27 cellular contexts compared by ENCODE assay signal in genomic region chr11:1847941-1848639, GRCh38. TPM values are rescaled to one million over a fixed set of nuclear protein-coding genes. Genes with fewer than 3 reads are reported as not detected.
DNase-seq lines count a peak whose midpoint lies in the region; ATAC-seq lines count a peak whose summit lies in the region.
"Had no signal": no experiment of that assay in that cellular context is flagged by ENCODE, and none has a peak within 500 bp of the region (broad histone marks: within the 10 kb centered on the region; RNA-seq: fewer than 3 reads in every experiment).

No MANE protein-coding gene starts in this region.

- no peaks in the 10 kb centered on the region for H3K9me3 Mint-ChIP-seq in activated T-cell treated with anti-CD3 and anti-CD28 coated beads, Interleukin-2, amount 50 U/mL, for 72 hours
- no peaks in the 10 kb centered on the region for H3K9me3 Mint-ChIP-seq in activated T-cell treated with anti-CD3 and anti-CD28 coated beads, Interleukin-2, amount 50 U/mL, for 4 hours
- no peaks in the 10 kb centered on the region for H3K9me3 Mint-ChIP-seq in activated T-helper 1 cell treated with anti-CD3 and anti-CD28 coated beads, Interleukin-12 subunit alpha, Interleukin-12 subunit beta, Interleukin-2, Interleukin-4 antibody, amounts not matched to agents 30 ng/mL and 10 ng/mL and 1 ng/mL, durations not matched to agents 14 hours and 24 hours and 36 hours
- H3K9me3 Mint-ChIP-seq in naive B cell: no peaks in the 10 kb centered on the region
- H3K9me3 Mint-ChIP-seq in stimulated activated memory B cell treated with anti-CD40 and anti-IgM and Interleukin-4, amounts not matched to agents 10 μg/mL and 1 μg/mL and 100 μg/mL, for 72 hours: no peaks in the 10 kb centered on the region
- H3K9me3 Mint-ChIP-seq: WTC11 had no signal

- intact Hi-C loops in activated T-helper 1 cell treated with anti-CD3 and anti-CD28 coated beads, Interleukin-12 subunit alpha, Interleukin-12 subunit beta, Interleukin-2, Interleukin-4 antibody, amounts not matched to agents 30 ng/mL and 10 ng/mL and 1 ng/mL, durations not matched to agents 14 hours and 24 hours and 36 hours (cut with micrococcal nuclease): no loop called here

- DNase-seq in activated T-cell treated with anti-CD3 and anti-CD28 coated beads, Interleukin-2, amount 50 U/mL, for 72 hours: no peak
- no peak for DNase-seq in activated T-cell treated with anti-CD3 and anti-CD28 coated beads, Interleukin-2, amount 50 U/mL, for 4 hours
- DNase-seq in activated T-helper 1 cell treated with anti-CD3 and anti-CD28 coated beads, Interleukin-12 subunit alpha, Interleukin-12 subunit beta, Interleukin-2, Interleukin-4 antibody, amounts not matched to agents 30 ng/mL and 10 ng/mL and 1 ng/mL, durations not matched to agents 14 hours and 24 hours and 36 hours (ENCODE audit: low spot score): no peak
- DNase-seq in naive B cell: no peak
- DNase-seq in mucosa of gallbladder (ENCODE audit: low spot score): no peak
- DNase-seq in AG08395 (ENCODE audit: low spot score): no peak
- DNase-seq: ACHN; activated effector memory CD4-positive, alpha-beta T cell treated with Interleukin-2 at 50 U/mL for 16 hours; amniotic stem cell; dorsolateral prefrontal cortex; foreskin melanocyte; H7; hypothalamus; islet precursor cell; lower lobe of right lung; NCI-H1092 treated with DMSO at 0.1 percent for 48 hours; NCI-H2029 treated with DMSO at 0.1 percent for 48 hours; SIG-M5; stimulated activated CD4-positive, alpha-beta T cell treated with anti-CD3 and anti-CD28 coated beads, Interleukin-2, amount 100 ng/mL, for 24 hours; stimulated activated naive CD4-positive, alpha-beta T cell treated with Interleukin-2 at 50 U/mL for 16 hours; thyroid gland had no signal

- H3K4me3 Mint-ChIP-seq in activated T-cell treated with anti-CD3 and anti-CD28 coated beads, Interleukin-2, amount 50 U/mL, for 72 hours: no peak overlapping the region
- no peak overlapping the region for H3K4me3 Mint-ChIP-seq in activated T-cell treated with anti-CD3 and anti-CD28 coated beads, Interleukin-2, amount 50 U/mL, for 4 hours
- H3K4me3 Mint-ChIP-seq in activated T-helper 1 cell treated with anti-CD3 and anti-CD28 coated beads, Interleukin-12 subunit alpha, Interleukin-12 subunit beta, Interleukin-2, Interleukin-4 antibody, amounts not matched to agents 30 ng/mL and 10 ng/mL and 1 ng/mL, durations not matched to agents 14 hours and 24 hours and 36 hours: no peak overlapping the region
- peak overlapping the region in 6 of 8 donors; percentile 21 to 81 (median 48) for H3K4me3 Mint-ChIP-seq in naive B cell
- H3K4me3 Mint-ChIP-seq in stimulated activated memory B cell treated with anti-CD40 and anti-IgM and Interleukin-4, amounts not matched to agents 10 μg/mL and 1 μg/mL and 100 μg/mL, for 72 hours: no peak overlapping the region
- H3K4me3 Mint-ChIP-seq: WTC11 had no signal

- H3K27ac Mint-ChIP-seq in activated T-cell treated with anti-CD3 and anti-CD28 coated beads, Interleukin-2, amount 50 U/mL, for 72 hours: peak overlapping the region; percentile 35
- peak overlapping the region; percentile 46 for H3K27ac Mint-ChIP-seq in activated T-helper 1 cell treated with anti-CD3 and anti-CD28 coated beads, Interleukin-12 subunit alpha, Interleukin-12 subunit beta, Interleukin-2, Interleukin-4 antibody, amounts not matched to agents 30 ng/mL and 10 ng/mL and 1 ng/mL, durations not matched to agents 14 hours and 24 hours and 36 hours
- peak overlapping the region in 5 of 6 donors; percentile 78 to 91 (median 88) for H3K27ac Mint-ChIP-seq in naive B cell
- peak overlapping the region; percentile 99 for H3K27ac Mint-ChIP-seq in stimulated activated memory B cell treated with anti-CD40 and anti-IgM and Interleukin-4, amounts not matched to agents 10 μg/mL and 1 μg/mL and 100 μg/mL, for 72 hours
- H3K27ac Mint-ChIP-seq: WTC11 had no signal

- peaks cover 2% of the 10 kb centered on the region in 2 donors for H3K36me3 Mint-ChIP-seq in activated T-cell treated with anti-CD3 and anti-CD28 coated beads, Interleukin-2, amount 50 U/mL, for 72 hours (ENCODE audit: insufficient read depth in 2 of 2)
- no peaks in the 10 kb centered on the region for H3K36me3 Mint-ChIP-seq in activated T-cell treated with anti-CD3 and anti-CD28 coated beads, Interleukin-2, amount 50 U/mL, for 4 hours (ENCODE audit: insufficient read depth)
- peaks cover 3% of the 10 kb centered on the region for H3K36me3 Mint-ChIP-seq in activated T-helper 1 cell treated with anti-CD3 and anti-CD28 coated beads, Interleukin-12 subunit alpha, Interleukin-12 subunit beta, Interleukin-2, Interleukin-4 antibody, amounts not matched to agents 30 ng/mL and 10 ng/mL and 1 ng/mL, durations not matched to agents 14 hours and 24 hours and 36 hours (ENCODE audit: low read depth)
- H3K36me3 Mint-ChIP-seq in naive B cell: peaks cover 0 to 5% of the 10 kb centered on the region in 2 donors
- H3K36me3 Mint-ChIP-seq in stimulated activated memory B cell treated with anti-CD40 and anti-IgM and Interleukin-4, amounts not matched to agents 10 μg/mL and 1 μg/mL and 100 μg/mL, for 72 hours: peaks cover 4% of the 10 kb centered on the region
- H3K36me3 Mint-ChIP-seq: WTC11 had no signal

- peaks cover 8% of the 10 kb centered on the region for H3K27me3 Mint-ChIP-seq in activated T-cell treated with anti-CD3 and anti-CD28 coated beads, Interleukin-2, amount 50 U/mL, for 72 hours (ENCODE audit: low read depth)
- no peaks in the 10 kb centered on the region for H3K27me3 Mint-ChIP-seq in activated T-cell treated with anti-CD3 and anti-CD28 coated beads, Interleukin-2, amount 50 U/mL, for 4 hours (ENCODE audit: low read depth)
- H3K27me3 Mint-ChIP-seq in activated T-helper 1 cell treated with anti-CD3 and anti-CD28 coated beads, Interleukin-12 subunit alpha, Interleukin-12 subunit beta, Interleukin-2, Interleukin-4 antibody, amounts not matched to agents 30 ng/mL and 10 ng/mL and 1 ng/mL, durations not matched to agents 14 hours and 24 hours and 36 hours (ENCODE audit: insufficient read depth): peaks cover 2% of the 10 kb centered on the region
- H3K27me3 Mint-ChIP-seq in naive B cell: no peaks in the 10 kb centered on the region
- no peaks in the 10 kb centered on the region for H3K27me3 Mint-ChIP-seq in stimulated activated memory B cell treated with anti-CD40 and anti-IgM and Interleukin-4, amounts not matched to agents 10 μg/mL and 1 μg/mL and 100 μg/mL, for 72 hours

- ATAC-seq in activated T-cell treated with anti-CD3 and anti-CD28 coated beads, Interleukin-2, amount 50 U/mL, for 72 hours (replicated peaks in 1 of 2): no peak
- no peak for ATAC-seq in activated T-cell treated with anti-CD3 and anti-CD28 coated beads, Interleukin-2, amount 50 U/mL, for 4 hours
- ATAC-seq in naive B cell (ENCODE audit: low read depth in 2 of 2) (no peak), GM18520 (IDR thresholded peaks at IDR 0.05; ENCODE audit: unreplicated experiment) (no peak)
- ATAC-seq in stimulated activated memory B cell treated with anti-CD40 and anti-IgM and Interleukin-4, amounts not matched to agents 10 μg/mL and 1 μg/mL and 100 μg/mL, for 72 hours: no peak
- ATAC-seq: lower lobe of right lung, WTC11 had no signal

- peaks cover 85% of the 10 kb centered on the region for H3K4me1 Mint-ChIP-seq in activated T-cell treated with anti-CD3 and anti-CD28 coated beads, Interleukin-2, amount 50 U/mL, for 72 hours (ENCODE audit: low read depth)
- peaks cover 90% of the 10 kb centered on the region for H3K4me1 Mint-ChIP-seq in activated T-cell treated with anti-CD3 and anti-CD28 coated beads, Interleukin-2, amount 50 U/mL, for 4 hours (ENCODE audit: low read depth)
- H3K4me1 Mint-ChIP-seq in activated T-helper 1 cell treated with anti-CD3 and anti-CD28 coated beads, Interleukin-12 subunit alpha, Interleukin-12 subunit beta, Interleukin-2, Interleukin-4 antibody, amounts not matched to agents 30 ng/mL and 10 ng/mL and 1 ng/mL, durations not matched to agents 14 hours and 24 hours and 36 hours (ENCODE audit: low read depth): peaks cover 78% of the 10 kb centered on the region
- peaks cover 85 to 97% (median 96%) of the 10 kb centered on the region in 3 donors for H3K4me1 Mint-ChIP-seq in naive B cell
- H3K4me1 Mint-ChIP-seq in stimulated activated memory B cell treated with anti-CD40 and anti-IgM and Interleukin-4, amounts not matched to agents 10 μg/mL and 1 μg/mL and 100 μg/mL, for 72 hours: peaks cover 100% of the 10 kb centered on the region
- H3K4me1 Mint-ChIP-seq: WTC11 had no signal

RNA-seq across cellular contexts. Expression of gene LSP1, which starts 4.8 kb away (rescaled TPM):
- 100 to 1,000 TPM; 301 to 312 TPM for total RNA-seq in activated T-cell treated with anti-CD3 and anti-CD28 coated beads, Interleukin-2, amount 50 U/mL, for 72 hours
- total RNA-seq in activated T-cell treated with anti-CD3 and anti-CD28 coated beads, Interleukin-2, amount 50 U/mL, for 4 hours: 10 to 100 TPM; 34.6 to 71.7 (median 60.6) TPM
- 257 and 262 TPM in 2 replicates for total RNA-seq in activated T-helper 1 cell treated with anti-CD3 and anti-CD28 coated beads, Interleukin-12 subunit alpha, Interleukin-12 subunit beta, Interleukin-2, Interleukin-4 antibody, amounts not matched to agents 30 ng/mL and 10 ng/mL and 1 ng/mL, durations not matched to agents 14 hours and 24 hours and 36 hours
- polyA plus RNA-seq in naive B cell (ENCODE audit: low read depth in 6 of 6): 100 to 1,000 TPM; 342 to 587 (median 422) TPM
- total RNA-seq in mucosa of gallbladder: 43.1 TPM

RNA-seq across cellular contexts. Expression of gene TNNI2, which starts 9.3 kb away (rescaled TPM):
- 1 to 10 TPM; 1.2 TPM for total RNA-seq in activated T-cell treated with anti-CD3 and anti-CD28 coated beads, Interleukin-2, amount 50 U/mL, for 72 hours
- total RNA-seq in activated T-cell treated with anti-CD3 and anti-CD28 coated beads, Interleukin-2, amount 50 U/mL, for 4 hours: not detected
- total RNA-seq in activated T-helper 1 cell treated with anti-CD3 and anti-CD28 coated beads, Interleukin-12 subunit alpha, Interleukin-12 subunit beta, Interleukin-2, Interleukin-4 antibody, amounts not matched to agents 30 ng/mL and 10 ng/mL and 1 ng/mL, durations not matched to agents 14 hours and 24 hours and 36 hours: not detected in 2 replicates
- polyA plus RNA-seq in naive B cell (ENCODE audit: low read depth in 6 of 6): 10 to 100 TPM in 2 of 6 donors, 1 to 10 TPM in 4; 3.9 to 12.2 (median 7.2) TPM
- total RNA-seq in mucosa of gallbladder: 73.7 TPM
- total RNA-seq: H7; T-helper 1 cell treated with Interleukin-12 subunit alpha and Interleukin-12 subunit beta and Interleukin-4 antibody, amounts not matched to agents 30 ng/mL and 1 ng/mL, for 36 hours; thyroid gland; WTC11 had no signal

RNA-seq across cellular contexts. Expression of gene SYT8, which starts 13.3 kb away (rescaled TPM):
- not detected for total RNA-seq in activated T-cell treated with anti-CD3 and anti-CD28 coated beads, Interleukin-2, amount 50 U/mL, for 72 hours
- not detected for total RNA-seq in activated T-cell treated with anti-CD3 and anti-CD28 coated beads, Interleukin-2, amount 50 U/mL, for 4 hours
- not detected in 2 replicates for total RNA-seq in activated T-helper 1 cell treated with anti-CD3 and anti-CD28 coated beads, Interleukin-12 subunit alpha, Interleukin-12 subunit beta, Interleukin-2, Interleukin-4 antibody, amounts not matched to agents 30 ng/mL and 10 ng/mL and 1 ng/mL, durations not matched to agents 14 hours and 24 hours and 36 hours
- not detected for polyA plus RNA-seq in naive B cell (ENCODE audit: low read depth in 6 of 6)
- total RNA-seq in mucosa of gallbladder: 218 TPM
- total RNA-seq: H7; posterior vena cava; T-helper 1 cell treated with Interleukin-12 subunit alpha and Interleukin-12 subunit beta and Interleukin-4 antibody, amounts not matched to agents 30 ng/mL and 1 ng/mL, for 36 hours; thyroid gland had no signal

RNA-seq across cellular contexts. Expression of gene PRR33, which starts 43.6 kb away (rescaled TPM):
- not detected for total RNA-seq in activated T-cell treated with anti-CD3 and anti-CD28 coated beads, Interleukin-2, amount 50 U/mL, for 72 hours
- total RNA-seq in activated T-cell treated with anti-CD3 and anti-CD28 coated beads, Interleukin-2, amount 50 U/mL, for 4 hours: under 1 TPM in 2 of 3 donors, not detected in 1; 0.08 to 0.20 TPM
- 0.05 TPM in 1 of 2 replicates, not detected in the other for total RNA-seq in activated T-helper 1 cell treated with anti-CD3 and anti-CD28 coated beads, Interleukin-12 subunit alpha, Interleukin-12 subunit beta, Interleukin-2, Interleukin-4 antibody, amounts not matched to agents 30 ng/mL and 10 ng/mL and 1 ng/mL, durations not matched to agents 14 hours and 24 hours and 36 hours
- polyA plus RNA-seq in naive B cell (ENCODE audit: low read depth in 6 of 6): under 1 TPM in 4 of 6 donors, not detected in 2; 0.08 to 0.44 (median 0.16) TPM
- total RNA-seq in mucosa of gallbladder: not detected
- total RNA-seq: bronchial epithelial cell; dorsolateral prefrontal cortex; H7; lower lobe of right lung; T-helper 1 cell treated with Interleukin-12 subunit alpha and Interleukin-12 subunit beta and Interleukin-4 antibody, amounts not matched to agents 30 ng/mL and 1 ng/mL, for 36 hours; thyroid gland; WTC11 had no signal

Comparison
In these comparisons a context has a peak if more than half of its experiments do, and no peak if none do; other contexts are left out.
1. H3K27ac Mint-ChIP-seq: peak in every context shown above with its lines; median percentile 99 in stimulated activated memory B cell treated with anti-CD40 and anti-IgM and Interleukin-4, amounts not matched to agents 10 μg/mL and 1 μg/mL and 100 μg/mL, for 72 hours; 88 in naive B cell; 46 in activated T-helper 1 cell treated with anti-CD3 and anti-CD28 coated beads, Interleukin-12 subunit alpha, Interleukin-12 subunit beta, Interleukin-2, Interleukin-4 antibody, amounts not matched to agents 30 ng/mL and 10 ng/mL and 1 ng/mL, durations not matched to agents 14 hours and 24 hours and 36 hours; 35 in activated T-cell treated with anti-CD3 and anti-CD28 coated beads, Interleukin-2, amount 50 U/mL, for 72 hours.
2. H3K4me3 Mint-ChIP-seq: peak in naive B cell (6 of 8); none in activated T-cell treated with anti-CD3 and anti-CD28 coated beads, Interleukin-2, amount 50 U/mL, for 72 hours (0 of 2), activated T-cell treated with anti-CD3 and anti-CD28 coated beads, Interleukin-2, amount 50 U/mL, for 4 hours (single experiment), activated T-helper 1 cell treated with anti-CD3 and anti-CD28 coated beads, Interleukin-12 subunit alpha, Interleukin-12 subunit beta, Interleukin-2, Interleukin-4 antibody, amounts not matched to agents 30 ng/mL and 10 ng/mL and 1 ng/mL, durations not matched to agents 14 hours and 24 hours and 36 hours (single experiment) and stimulated activated memory B cell treated with anti-CD40 and anti-IgM and Interleukin-4, amounts not matched to agents 10 μg/mL and 1 μg/mL and 100 μg/mL, for 72 hours (single experiment).
3. RNA of gene TNNI2, which starts 9.3 kb away (total RNA-seq): 73.7 TPM in mucosa of gallbladder (single experiment); 1.2 TPM in activated T-cell treated with anti-CD3 and anti-CD28 coated beads, Interleukin-2, amount 50 U/mL, for 72 hours, not detected in activated T-cell treated with anti-CD3 and anti-CD28 coated beads, Interleukin-2, amount 50 U/mL, for 4 hours and not detected in activated T-helper 1 cell treated with anti-CD3 and anti-CD28 coated beads, Interleukin-12 subunit alpha, Interleukin-12 subunit beta, Interleukin-2, Interleukin-4 antibody, amounts not matched to agents 30 ng/mL and 10 ng/mL and 1 ng/mL, durations not matched to agents 14 hours and 24 hours and 36 hours; every median in the first group is over 10 times any median in the second.
4. RNA of gene SYT8, which starts 13.3 kb away (total RNA-seq): 218 TPM in mucosa of gallbladder (single experiment); not detected in activated T-cell treated with anti-CD3 and anti-CD28 coated beads, Interleukin-2, amount 50 U/mL, for 72 hours, not detected in activated T-cell treated with anti-CD3 and anti-CD28 coated beads, Interleukin-2, amount 50 U/mL, for 4 hours and not detected in activated T-helper 1 cell treated with anti-CD3 and anti-CD28 coated beads, Interleukin-12 subunit alpha, Interleukin-12 subunit beta, Interleukin-2, Interleukin-4 antibody, amounts not matched to agents 30 ng/mL and 10 ng/mL and 1 ng/mL, durations not matched to agents 14 hours and 24 hours and 36 hours; every median in the first group is over 100 times any median in the second.